Comparison of ENCODE assay signal across 1 cellular context in genomic region chr4:70993181-70994068, GRCh38.
TF ChIP-seq lines count a peak whose summit lies in the region.

Gene DCK (plus strand): TSS chr4:70993649. CDS start chr4:70993836, 187 bp downstream.

TF ChIP-seq in HepG2, 621 proteins besides CTCF, POLR2A, EP300 and RAD21 (continued from another document):
- TF ChIP-seq, protein P1, sequence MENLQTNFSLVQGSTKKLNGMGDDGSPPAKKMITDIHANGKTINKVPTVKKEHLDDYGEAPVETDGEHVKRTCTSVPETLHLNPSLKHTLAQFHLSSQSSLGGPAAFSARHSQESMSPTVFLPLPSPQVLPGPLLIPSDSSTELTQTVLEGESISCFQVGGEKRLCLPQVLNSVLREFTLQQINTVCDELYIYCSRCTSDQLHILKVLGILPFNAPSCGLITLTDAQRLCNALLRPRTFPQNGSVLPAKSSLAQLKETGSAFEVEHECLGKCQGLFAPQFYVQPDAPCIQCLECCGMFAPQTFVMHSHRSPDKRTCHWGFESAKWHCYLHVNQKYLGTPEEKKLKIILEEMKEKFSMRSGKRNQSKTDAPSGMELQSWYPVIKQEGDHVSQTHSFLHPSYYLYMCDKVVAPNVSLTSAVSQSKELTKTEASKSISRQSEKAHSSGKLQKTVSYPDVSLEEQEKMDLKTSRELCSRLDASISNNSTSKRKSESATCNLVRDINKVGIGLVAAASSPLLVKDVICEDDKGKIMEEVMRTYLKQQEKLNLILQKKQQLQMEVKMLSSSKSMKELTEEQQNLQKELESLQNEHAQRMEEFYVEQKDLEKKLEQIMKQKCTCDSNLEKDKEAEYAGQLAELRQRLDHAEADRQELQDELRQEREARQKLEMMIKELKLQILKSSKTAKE (CRISPR knock-in tag; IDR thresholded peaks at IDR 0.05; ENCODE audit: borderline replicate concordance), result peak; percentile 57; the same call in 1 of the 2 replicates
- no peak for TF ChIP-seq ATF7 (IDR thresholded peaks at IDR 0.05)
- 0 out of 2 replicates have a peak, but pooled peaks have one; percentile 43 for TF ChIP-seq ATF7 (CRISPR knock-in tag; IDR thresholded peaks at IDR 0.05)
- TF ChIP-seq IKZF5 (CRISPR knock-in tag; IDR thresholded peaks at IDR 0.05), result peak; percentile 67
- no peak for TF ChIP-seq RCOR2 (CRISPR knock-in tag; IDR thresholded peaks at IDR 0.05)
- no peak for TF ChIP-seq NFRKB (IDR thresholded peaks at IDR 0.05)
- peak; percentile 80; the same call in 1 of the 2 replicates for TF ChIP-seq PRMT3 (CRISPR knock-in tag; IDR thresholded peaks at IDR 0.05; ENCODE audit: borderline replicate concordance, low read depth)
- no peak for TF ChIP-seq ZEB1 (IDR thresholded peaks at IDR 0.05; ENCODE audit: insufficient replicate concordance, low read depth)
- TF ChIP-seq ZNF121 (CRISPR knock-in tag; IDR thresholded peaks at IDR 0.05), result 0 out of 2 replicates have a peak, but pooled peaks have one; percentile 38
- no peak for TF ChIP-seq SP1 (IDR thresholded peaks at IDR 0.05)
- TF ChIP-seq SP1 (CRISPR knock-in tag; IDR thresholded peaks at IDR 0.05), result peak; percentile 79
- TF ChIP-seq ZNF567 (CRISPR knock-in tag; IDR thresholded peaks at IDR 0.05; ENCODE audit: borderline replicate concordance), result peak; percentile 30; the same call in 1 of the 2 replicates
- TF ChIP-seq, protein P2, sequence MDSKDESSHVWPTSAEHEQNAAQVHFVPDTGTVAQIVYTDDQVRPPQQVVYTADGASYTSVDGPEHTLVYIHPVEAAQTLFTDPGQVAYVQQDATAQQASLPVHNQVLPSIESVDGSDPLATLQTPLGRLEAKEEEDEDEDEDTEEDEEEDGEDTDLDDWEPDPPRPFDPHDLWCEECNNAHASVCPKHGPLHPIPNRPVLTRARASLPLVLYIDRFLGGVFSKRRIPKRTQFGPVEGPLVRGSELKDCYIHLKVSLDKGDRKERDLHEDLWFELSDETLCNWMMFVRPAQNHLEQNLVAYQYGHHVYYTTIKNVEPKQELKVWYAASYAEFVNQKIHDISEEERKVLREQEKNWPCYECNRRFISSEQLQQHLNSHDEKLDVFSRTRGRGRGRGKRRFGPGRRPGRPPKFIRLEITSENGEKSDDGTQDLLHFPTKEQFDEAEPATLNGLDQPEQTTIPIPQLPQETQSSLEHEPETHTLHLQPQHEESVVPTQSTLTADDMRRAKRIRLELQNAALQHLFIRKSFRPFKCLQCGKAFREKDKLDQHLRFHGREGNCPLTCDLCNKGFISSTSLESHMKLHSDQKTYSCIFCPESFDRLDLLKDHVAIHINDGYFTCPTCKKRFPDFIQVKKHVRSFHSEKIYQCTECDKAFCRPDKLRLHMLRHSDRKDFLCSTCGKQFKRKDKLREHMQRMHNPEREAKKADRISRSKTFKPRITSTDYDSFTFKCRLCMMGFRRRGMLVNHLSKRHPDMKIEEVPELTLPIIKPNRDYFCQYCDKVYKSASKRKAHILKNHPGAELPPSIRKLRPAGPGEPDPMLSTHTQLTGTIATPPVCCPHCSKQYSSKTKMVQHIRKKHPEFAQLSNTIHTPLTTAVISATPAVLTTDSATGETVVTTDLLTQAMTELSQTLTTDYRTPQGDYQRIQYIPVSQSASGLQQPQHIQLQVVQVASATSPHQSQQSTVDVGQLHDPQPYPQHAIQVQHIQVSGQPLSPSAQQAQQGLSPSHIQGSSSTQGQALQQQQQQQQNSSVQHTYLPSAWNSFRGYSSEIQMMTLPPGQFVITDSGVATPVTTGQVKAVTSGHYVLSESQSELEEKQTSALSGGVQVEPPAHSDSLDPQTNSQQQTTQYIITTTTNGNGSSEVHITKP (CRISPR knock-in tag; IDR thresholded peaks at IDR 0.05; ENCODE audit: low read depth), result no peak
- no peak for TF ChIP-seq ZNF33B (CRISPR knock-in tag; IDR thresholded peaks at IDR 0.05)
- peak; percentile 32; the same call in 1 of the 2 replicates for TF ChIP-seq RERE (CRISPR knock-in tag; IDR thresholded peaks at IDR 0.05; ENCODE audit: low read depth)
- TF ChIP-seq PITX1 (CRISPR knock-in tag; IDR thresholded peaks at IDR 0.05), result peak; percentile 67
- TF ChIP-seq PCBP2 (optimal IDR thresholded peaks at IDR 0.05; ENCODE audit: low read depth, low read length, poor library complexity, severe bottlenecking), result no peak
- TF ChIP-seq ZNF768 (CRISPR knock-in tag; IDR thresholded peaks at IDR 0.05), result no peak
- TF ChIP-seq ZNF431 (CRISPR knock-in tag; IDR thresholded peaks at IDR 0.05; ENCODE audit: borderline replicate concordance, low read depth), result peak; percentile 85; the same call in 1 of the 2 replicates
- TF ChIP-seq IRF2 (CRISPR knock-in tag; IDR thresholded peaks at IDR 0.05), result peak; percentile 49; the same call in 1 of the 2 replicates
